In the genomic region with DNA sequence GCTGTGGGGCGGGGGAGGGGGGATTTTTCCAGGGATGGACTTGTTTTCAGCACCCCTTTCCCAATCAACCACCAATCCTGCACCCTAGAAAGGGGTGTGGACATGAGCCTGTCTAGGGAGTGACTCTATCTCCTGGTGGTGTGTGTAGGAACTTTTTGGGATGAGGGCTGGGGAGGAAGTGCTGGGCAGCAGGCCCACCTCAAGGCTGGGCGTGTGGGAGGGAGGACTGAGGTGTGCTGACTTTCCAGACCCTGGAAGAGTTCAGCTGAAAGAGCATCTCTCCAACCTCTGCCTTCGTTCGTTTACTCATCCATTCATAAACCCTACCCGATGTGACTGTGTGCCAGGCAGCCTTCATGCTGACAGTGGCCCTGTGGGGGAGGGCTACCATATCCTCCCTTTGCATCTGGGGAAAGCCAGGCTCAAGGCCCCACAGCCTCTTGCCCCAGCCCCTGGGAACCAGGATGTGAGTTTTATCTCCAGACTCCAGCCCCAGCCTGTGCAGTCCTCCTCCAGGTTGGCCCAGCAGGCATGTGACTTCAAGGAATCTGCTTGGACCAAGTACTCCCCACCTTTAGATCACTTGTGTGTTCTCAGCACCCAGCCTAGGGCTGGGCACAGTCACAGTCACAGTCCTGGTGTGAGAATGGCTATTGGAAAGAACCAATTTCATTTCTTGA, we compare ENCODE assay signal across 2 cellular contexts.
A peak's percentile ranks its signal among the peaks of the same experiment; 100 is the strongest.
TF ChIP-seq lines count a peak whose summit lies in the region.

No MANE protein-coding gene starts in this region.

TF ChIP-seq in GM23338, 12 proteins besides CTCF, POLR2A, EP300 and RAD21:
- no peak for TF ChIP-seq EZH2phosphoT487 (IDR thresholded peaks at IDR 0.05; ENCODE audit: unreplicated experiment)
- peak; percentile 20 for TF ChIP-seq EZH2 (IDR thresholded peaks at IDR 0.05; ENCODE audit: low read depth, unreplicated experiment)

TF ChIP-seq in H1, 55 proteins besides CTCF, POLR2A, EP300 and RAD21:
- TF ChIP-seq HDAC2 (IDR thresholded peaks at IDR 0.05; ENCODE audit: borderline replicate concordance in 1 of 2, low read depth in 2 of 2, low read length in 2 of 2) (no peak), RFX5 (IDR thresholded peaks at IDR 0.05; ENCODE audit: borderline replicate concordance, low read depth, low read length) (no peak), POU5F1 (IDR thresholded peaks at IDR 0.05; ENCODE audit: low read depth, low read length) (no peak), ASH2L (IDR thresholded peaks at IDR 0.05; ENCODE audit: low read length) (no peak), HDAC6 (IDR thresholded peaks at IDR 0.05; ENCODE audit: low read depth, low read length) (no peak), POLR2AphosphoS5 (IDR thresholded peaks at IDR 0.05; ENCODE audit: low read depth, low read length) (no peak), SUZ12 (IDR thresholded peaks at IDR 0.05; ENCODE audit: low read length) (no peak), RBBP5 (IDR thresholded peaks at IDR 0.05; ENCODE audit: borderline replicate concordance, low read depth, low read length) (no peak), BRCA1 (IDR thresholded peaks at IDR 0.05; ENCODE audit: low read depth, low read length) (no peak), JUND (IDR thresholded peaks at IDR 0.05; ENCODE audit: low read length) (no peak), SRF (IDR thresholded peaks at IDR 0.05; ENCODE audit: low read depth, low read length) (no peak), CBX8 (IDR thresholded peaks at IDR 0.05; ENCODE audit: borderline replicate concordance, low read depth, low read length) (no peak), TEAD4 (IDR thresholded peaks at IDR 0.05; ENCODE audit: low read depth, low read length) (no peak), BACH1 (IDR thresholded peaks at IDR 0.05; ENCODE audit: low read length) (no peak)
